1 cellular context compared by ENCODE assay signal in the genomic region with DNA sequence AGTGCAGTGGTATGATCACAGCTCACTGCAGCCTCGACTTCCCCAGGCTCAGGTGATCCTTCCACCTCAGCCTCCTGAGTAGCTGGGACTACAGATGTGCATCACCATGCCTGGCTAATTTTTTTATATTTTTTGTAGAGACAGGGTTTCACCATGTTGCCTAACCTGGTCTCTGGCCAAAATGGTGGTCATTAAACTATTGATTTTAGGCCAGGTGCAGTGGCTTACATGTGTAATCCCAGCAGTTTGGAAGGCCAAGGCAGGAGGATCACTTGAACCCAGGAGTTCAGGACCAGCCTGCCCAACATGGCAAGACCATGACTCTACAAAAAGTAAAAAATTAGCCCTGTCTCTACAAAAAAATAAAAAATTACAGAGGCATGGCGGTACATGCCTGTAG. TPM values are rescaled to one million over a fixed set of nuclear protein-coding genes. Genes with fewer than 3 reads are reported as not detected.
"Had no signal": no experiment of that assay in that cellular context is flagged by ENCODE, and none has a peak within 500 bp of the region (broad histone marks: within the 10 kb centered on the region; RNA-seq: fewer than 3 reads in every experiment).

No MANE protein-coding gene starts in this region.

RNA-seq across cellular contexts. Expression of gene SNX22, which starts 31.2 kb away (rescaled TPM):
- polyA plus RNA-seq: fibroblast of lung had no signal
